Comparison of ENCODE assay signal across 1 cellular context in the genomic region with DNA sequence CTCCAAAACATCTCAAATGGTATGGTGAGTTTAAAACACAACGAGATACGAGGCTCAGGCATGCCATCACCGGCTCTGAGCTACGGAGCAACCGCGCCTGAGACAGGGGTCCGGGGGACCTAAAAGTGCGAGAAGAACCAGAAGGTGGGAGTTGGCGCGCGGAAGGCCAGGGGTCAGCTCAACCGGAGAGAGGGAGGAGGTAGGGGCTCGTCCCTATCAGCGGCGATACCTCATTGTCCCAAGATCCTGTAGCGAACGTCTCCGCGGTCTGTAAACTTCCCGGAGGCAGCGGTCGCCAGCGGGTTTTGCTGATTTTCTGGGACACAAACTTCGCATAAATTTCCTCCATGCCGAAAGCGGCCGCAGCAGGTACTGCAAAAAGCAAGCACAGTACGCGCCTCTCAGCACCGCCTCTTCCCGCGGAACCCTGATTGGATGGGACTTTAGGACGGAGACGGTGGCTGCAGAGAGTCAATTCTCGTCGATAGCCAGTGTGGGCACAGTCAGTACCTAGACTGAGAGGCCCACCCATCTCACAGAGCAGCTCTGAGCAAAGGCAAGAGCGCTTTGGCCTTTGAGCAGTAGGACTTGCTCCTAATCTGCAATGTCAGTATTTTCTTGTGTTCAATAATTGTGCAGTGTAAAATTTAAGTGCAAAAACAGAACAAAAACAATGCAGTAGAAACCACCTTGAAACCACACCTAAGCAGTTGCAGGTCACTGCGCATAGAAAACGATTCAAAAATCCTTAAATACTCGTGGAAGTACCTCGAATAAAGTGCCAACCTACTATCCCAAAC.
TF ChIP-seq lines count a peak whose summit lies in the region.

TSS of gene NUP43 (minus strand) at position 383 of the 800 bp plus-strand sequence. CDS start at position 349, 34 bp downstream.

TF ChIP-seq in GM12878, 131 proteins besides CTCF, POLR2A, EP300 and RAD21 (continued from another document):
- TF ChIP-seq, protein P1, sequence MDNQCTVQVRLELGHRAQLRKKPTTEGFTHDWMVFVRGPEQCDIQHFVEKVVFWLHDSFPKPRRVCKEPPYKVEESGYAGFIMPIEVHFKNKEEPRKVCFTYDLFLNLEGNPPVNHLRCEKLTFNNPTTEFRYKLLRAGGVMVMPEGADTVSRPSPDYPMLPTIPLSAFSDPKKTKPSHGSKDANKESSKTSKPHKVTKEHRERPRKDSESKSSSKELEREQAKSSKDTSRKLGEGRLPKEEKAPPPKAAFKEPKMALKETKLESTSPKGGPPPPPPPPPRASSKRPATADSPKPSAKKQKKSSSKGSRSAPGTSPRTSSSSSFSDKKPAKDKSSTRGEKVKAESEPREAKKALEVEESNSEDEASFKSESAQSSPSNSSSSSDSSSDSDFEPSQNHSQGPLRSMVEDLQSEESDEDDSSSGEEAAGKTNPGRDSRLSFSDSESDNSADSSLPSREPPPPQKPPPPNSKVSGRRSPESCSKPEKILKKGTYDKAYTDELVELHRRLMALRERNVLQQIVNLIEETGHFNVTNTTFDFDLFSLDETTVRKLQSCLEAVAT (IDR thresholded peaks at IDR 0.05): peak; percentile 68; the same call in 1 of the 2 replicates
- TF ChIP-seq CREB1 (IDR thresholded peaks at IDR 0.05; ENCODE audit: low read depth) (peak; percentile 77), POLR2AphosphoS5 (IDR thresholded peaks at IDR 0.05; ENCODE audit: low read length) (peak; percentile 46), SUZ12 (IDR thresholded peaks at IDR 0.05; ENCODE audit: unreplicated experiment) (no peak), SMARCA5 (IDR thresholded peaks at IDR 0.05) (no peak), ZNF687 (IDR thresholded peaks at IDR 0.05) (peak; percentile 18; the same call in 1 of the 2 replicates), MXI1 (IDR thresholded peaks at IDR 0.05; ENCODE audit: low read depth, low read length) (peak; percentile 87), E2F4 (IDR thresholded peaks at IDR 0.05; ENCODE audit: low read depth, low read length) (peak; percentile 81), SP1 (IDR thresholded peaks at IDR 0.05; ENCODE audit: low read depth, low read length) (peak; percentile 86), RFX5 (IDR thresholded peaks at IDR 0.05; ENCODE audit: low read depth, low read length) (0 out of 2 replicates have a peak, but pooled peaks have one; percentile 26), IKZF2 (IDR thresholded peaks at IDR 0.05) (0 out of 4 replicates have a peak, but pooled peaks of 1 of the 2 experiments have one; percentile 7), FOXM1 (IDR thresholded peaks at IDR 0.05; ENCODE audit: low read depth, low read length) (peak; percentile 14; the same call in 1 of the 2 replicates), FOS (IDR thresholded peaks at IDR 0.05; ENCODE audit: borderline replicate concordance, extremely low read depth, insufficient read length) (peak; percentile 1), SMAD5 (IDR thresholded peaks at IDR 0.05; ENCODE audit: low read depth) (peak; percentile 53; the same call in 1 of the 2 replicates), KLF5 (IDR thresholded peaks at IDR 0.05; ENCODE audit: partially characterized antibody) (peak; percentile 49), SREBF1 (IDR thresholded peaks at IDR 0.05; ENCODE audit: low read length) (no peak), NFYA (IDR thresholded peaks at IDR 0.05; ENCODE audit: borderline replicate concordance, low read depth, low read length) (peak; percentile 38; the same call in 1 of the 2 replicates), PAX5 (IDR thresholded peaks at IDR 0.05; ENCODE audit: borderline replicate concordance, low read depth, low read length) (no peak), GABPA (IDR thresholded peaks at IDR 0.05; ENCODE audit: low read depth) (peak; percentile 61; the same call in 1 of the 2 replicates), MTA2 (IDR thresholded peaks at IDR 0.05; ENCODE audit: low read depth) (no peak), PML (IDR thresholded peaks at IDR 0.05; ENCODE audit: low read length) (peak; percentile 87), ZNF207 (IDR thresholded peaks at IDR 0.05; ENCODE audit: borderline replicate concordance) (peak; percentile 57; the same call in 1 of the 2 replicates), ESRRA (IDR thresholded peaks at IDR 0.05; ENCODE audit: low read length) (0 out of 2 replicates have a peak, but pooled peaks have one; percentile 48), CREM (IDR thresholded peaks at IDR 0.05; ENCODE audit: low read depth) (peak; percentile 47; the same call in 1 of the 2 replicates), CBFB (IDR thresholded peaks at IDR 0.05; ENCODE audit: low read depth) (peak; percentile 41), MEF2B (IDR thresholded peaks at IDR 0.05; ENCODE audit: partially characterized antibody, poor library complexity, severe bottlenecking) (no peak), MAX (IDR thresholded peaks at IDR 0.05; ENCODE audit: low read depth, low read length) (peak; percentile 66), POLR2AphosphoS2 (IDR thresholded peaks at IDR 0.05; ENCODE audit: low read depth, low read length) (0 out of 2 replicates have a peak, but pooled peaks have one; percentile 65), NR2F1 (conservative IDR thresholded peaks at IDR 0.05) (peak; percentile 92), NBN (IDR thresholded peaks at IDR 0.05) (peak; percentile 62; the same call in 1 of the 2 replicates), HDGF (IDR thresholded peaks at IDR 0.05) (0 out of 2 replicates have a peak, but pooled peaks have one; percentile 33), HDAC2 (IDR thresholded peaks at IDR 0.05) (no peak), HCFC1 (IDR thresholded peaks at IDR 0.05; ENCODE audit: low read length) (peak; percentile 68), RUNX3 (IDR thresholded peaks at IDR 0.05; ENCODE audit: low read length) (peak; percentile 68), EED (IDR thresholded peaks at IDR 0.05; ENCODE audit: low read depth) (peak; percentile 13; the same call in 1 of the 2 replicates), YY1 (IDR thresholded peaks at IDR 0.05; ENCODE audit: low read depth, low read length) (peak; percentile 72)
- TF ChIP-seq, protein P2, sequence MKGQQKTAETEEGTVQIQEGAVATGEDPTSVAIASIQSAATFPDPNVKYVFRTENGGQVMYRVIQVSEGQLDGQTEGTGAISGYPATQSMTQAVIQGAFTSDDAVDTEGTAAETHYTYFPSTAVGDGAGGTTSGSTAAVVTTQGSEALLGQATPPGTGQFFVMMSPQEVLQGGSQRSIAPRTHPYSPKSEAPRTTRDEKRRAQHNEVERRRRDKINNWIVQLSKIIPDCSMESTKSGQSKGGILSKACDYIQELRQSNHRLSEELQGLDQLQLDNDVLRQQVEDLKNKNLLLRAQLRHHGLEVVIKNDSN (IDR thresholded peaks at IDR 0.05; ENCODE audit: borderline replicate concordance, extremely low read length, insufficient read depth, low read depth, low read length): no peak
- TF ChIP-seq, protein P3, sequence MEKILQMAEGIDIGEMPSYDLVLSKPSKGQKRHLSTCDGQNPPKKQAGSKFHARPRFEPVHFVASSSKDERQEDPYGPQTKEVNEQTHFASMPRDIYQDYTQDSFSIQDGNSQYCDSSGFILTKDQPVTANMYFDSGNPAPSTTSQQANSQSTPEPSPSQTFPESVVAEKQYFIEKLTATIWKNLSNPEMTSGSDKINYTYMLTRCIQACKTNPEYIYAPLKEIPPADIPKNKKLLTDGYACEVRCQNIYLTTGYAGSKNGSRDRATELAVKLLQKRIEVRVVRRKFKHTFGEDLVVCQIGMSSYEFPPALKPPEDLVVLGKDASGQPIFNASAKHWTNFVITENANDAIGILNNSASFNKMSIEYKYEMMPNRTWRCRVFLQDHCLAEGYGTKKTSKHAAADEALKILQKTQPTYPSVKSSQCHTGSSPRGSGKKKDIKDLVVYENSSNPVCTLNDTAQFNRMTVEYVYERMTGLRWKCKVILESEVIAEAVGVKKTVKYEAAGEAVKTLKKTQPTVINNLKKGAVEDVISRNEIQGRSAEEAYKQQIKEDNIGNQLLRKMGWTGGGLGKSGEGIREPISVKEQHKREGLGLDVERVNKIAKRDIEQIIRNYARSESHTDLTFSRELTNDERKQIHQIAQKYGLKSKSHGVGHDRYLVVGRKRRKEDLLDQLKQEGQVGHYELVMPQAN (conservative IDR thresholded peaks at IDR 0.05): peak; percentile 85
- TF ChIP-seq, protein P4, sequence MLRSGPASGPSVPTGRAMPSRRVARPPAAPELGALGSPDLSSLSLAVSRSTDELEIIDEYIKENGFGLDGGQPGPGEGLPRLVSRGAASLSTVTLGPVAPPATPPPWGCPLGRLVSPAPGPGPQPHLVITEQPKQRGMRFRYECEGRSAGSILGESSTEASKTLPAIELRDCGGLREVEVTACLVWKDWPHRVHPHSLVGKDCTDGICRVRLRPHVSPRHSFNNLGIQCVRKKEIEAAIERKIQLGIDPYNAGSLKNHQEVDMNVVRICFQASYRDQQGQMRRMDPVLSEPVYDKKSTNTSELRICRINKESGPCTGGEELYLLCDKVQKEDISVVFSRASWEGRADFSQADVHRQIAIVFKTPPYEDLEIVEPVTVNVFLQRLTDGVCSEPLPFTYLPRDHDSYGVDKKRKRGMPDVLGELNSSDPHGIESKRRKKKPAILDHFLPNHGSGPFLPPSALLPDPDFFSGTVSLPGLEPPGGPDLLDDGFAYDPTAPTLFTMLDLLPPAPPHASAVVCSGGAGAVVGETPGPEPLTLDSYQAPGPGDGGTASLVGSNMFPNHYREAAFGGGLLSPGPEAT (IDR thresholded peaks at IDR 0.05; ENCODE audit: low read depth): peak; percentile 66; the same call in 1 of the 2 replicates
TF ChIP-seq in GM12878: peak in this region for 36.
